Comparison of ENCODE assay signal across 19 cellular contexts in genomic region chr2:165434865-165435500, GRCh38. TPM values are rescaled to one million over a fixed set of nuclear protein-coding genes. Genes with fewer than 3 reads are reported as not detected.
"Had no signal": no experiment of that assay in that cellular context is flagged by ENCODE, and none has a peak within 500 bp of the region (broad histone marks: within the 10 kb centered on the region; RNA-seq: fewer than 3 reads in every experiment).

No MANE protein-coding gene starts in this region.

- H3K4me1 ChIP-seq: ascending aorta, gastrocnemius medialis, suprapubic skin, transverse colon, uterus had no signal

- H3K4me3 ChIP-seq: ascending aorta, gastrocnemius medialis, suprapubic skin, transverse colon, uterus had no signal

- DNase-seq: activated CD4-positive, alpha-beta T cell treated with anti-CD3 and anti-CD28 coated beads, Interleukin-2, amount 50 U/mL, for 1 hour; activated CD4-positive, CD25-positive, alpha-beta regulatory T cell treated with anti-CD3 and anti-CD28 coated beads, Interleukin-2, amount 50 U/mL, for 72 hours; activated CD8-positive, alpha-beta memory T cell treated with anti-CD3 and anti-CD28 coated beads, Interleukin-2, amount 50 U/mL, for 48 hours; activated effector memory CD4-positive, alpha-beta T cell treated with anti-CD3 and anti-CD28 coated beads, Interleukin-2, amount 50 U/mL, for 16 hours; activated T-cell treated with anti-CD3 and anti-CD28 coated beads, Interleukin-2, amount 50 U/mL, for 48 hours; effector CD4-positive, alpha-beta T cell; gastrocnemius medialis; head of caudate nucleus; kidney glomerular epithelial cell; mesenchymal stem cell; naive thymus-derived CD4-positive, alpha-beta T cell; stimulated activated CD4-positive, alpha-beta T cell treated with anti-CD3 and anti-CD28 coated beads, Interleukin-2, amount 100 ng/mL, for 24 hours; T-helper 1 cell; T-helper 9 cell; transverse colon; uterus had no signal

- H3K36me3 ChIP-seq: ascending aorta, gastrocnemius medialis, suprapubic skin, transverse colon, uterus had no signal

- H3K27me3 ChIP-seq: ascending aorta, gastrocnemius medialis, suprapubic skin, transverse colon, uterus had no signal

- H3K9me3 ChIP-seq: ascending aorta, gastrocnemius medialis, suprapubic skin, transverse colon, uterus had no signal

- H3K27ac ChIP-seq: ascending aorta, gastrocnemius medialis, suprapubic skin, transverse colon, uterus had no signal

- ATAC-seq: esophagus mucosa; gastrocnemius medialis; naive thymus-derived CD4-positive, alpha-beta T cell had no signal

RNA-seq across cellular contexts. Expression of gene CSRNP3, which starts 34.5 kb away (rescaled TPM):
- total RNA-seq: naive thymus-derived CD4-positive, alpha-beta T cell had no signal
- polyA plus RNA-seq: naive thymus-derived CD4-positive, alpha-beta T cell had no signal
